Comparison of ENCODE assay signal across 1 cellular context in genomic region chr1:28540651-28541050, GRCh38.
TF ChIP-seq lines count a peak whose summit lies in the region.

No MANE protein-coding gene starts in this region.

TF ChIP-seq in IMR-90, 13 proteins besides CTCF, POLR2A, EP300 and RAD21 (continued from another document):
- TF ChIP-seq USF2 (IDR thresholded peaks at IDR 0.05; ENCODE audit: low read depth, low read length), result no peak
- TF ChIP-seq RCOR1 (IDR thresholded peaks at IDR 0.05; ENCODE audit: insufficient replicate concordance, low read length), result no peak
- no peak for TF ChIP-seq MAFK (IDR thresholded peaks at IDR 0.05; ENCODE audit: low read depth, low read length)
- TF ChIP-seq CEBPB (IDR thresholded peaks at IDR 0.05; ENCODE audit: low read depth, low read length), result no peak
- TF ChIP-seq RFX5 (IDR thresholded peaks at IDR 0.05; ENCODE audit: low read depth, low read length), result no peak
- TF ChIP-seq SMC3 (IDR thresholded peaks at IDR 0.05; ENCODE audit: low read depth, low read length), result no peak
TF ChIP-seq in IMR-90: peak in this region for 0.
